8 cellular contexts compared by ENCODE assay signal in the genomic region with DNA sequence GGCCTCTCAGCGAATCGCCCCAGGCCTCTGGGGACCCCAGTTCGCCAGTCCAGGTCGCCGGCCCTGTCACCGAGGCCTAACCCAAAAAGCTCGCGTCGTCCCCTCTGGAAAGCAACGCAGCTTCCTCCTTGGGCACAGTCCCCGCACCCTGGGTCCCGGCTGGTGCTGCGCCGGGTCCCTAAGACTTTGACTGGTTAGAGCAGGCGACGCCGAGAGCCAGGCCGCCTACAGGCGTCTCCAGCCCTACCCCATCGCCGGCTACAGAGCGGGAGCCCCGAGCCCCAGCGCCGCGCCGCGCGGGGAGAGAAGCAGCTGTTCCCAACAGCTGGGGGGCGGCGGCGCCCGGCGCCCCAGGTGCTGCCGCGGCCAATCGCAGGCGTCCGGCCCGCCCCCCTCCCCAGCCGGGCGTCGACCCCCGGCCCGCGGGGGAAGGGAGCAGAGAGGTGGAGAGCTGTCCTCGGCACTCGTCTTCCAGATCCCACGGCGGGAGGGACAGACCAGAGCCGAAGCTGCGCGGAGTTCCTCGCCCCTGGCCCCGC. TPM values are rescaled to one million over a fixed set of nuclear protein-coding genes. Genes with fewer than 3 reads are reported as not detected.
DNase-seq lines count a peak whose midpoint lies in the region; ATAC-seq, FAIRE-seq and TF ChIP-seq lines count a peak whose summit lies in the region.

No MANE protein-coding gene starts in this region.

- H3K9me3 ChIP-seq in osteoblast (ENCODE audit: low read depth, low read length), result no peaks in the 10 kb centered on the region

- no peaks in the 10 kb centered on the region for H4K20me1 ChIP-seq in osteoblast (ENCODE audit: insufficient read depth, low read length)

- no peak for FAIRE-seq in H54 (lab: Jason Lieb, UNC)

- peak overlapping the region; percentile 80 for H3K4me3 ChIP-seq in osteoblast (ENCODE audit: insufficient read depth, low read length)

- DNase-seq in COLO668 (lab: John Stamatoyannopoulos, UW; ENCODE audit: unreplicated experiment), result peak; percentile 32
- peak; percentile 79 for DNase-seq in Right ventricle myocardium inferior (ENCODE audit: missing footprints)
- DNase-seq in osteoblast (ENCODE audit: insufficient read length, low spot score, missing footprints), result peak; percentile 78
- no peak for DNase-seq in H54 (ENCODE audit: insufficient read length, low spot score)
- no peak for DNase-seq in effector CD4-positive, alpha-beta T cell

- ATAC-seq in Right ventricle myocardium inferior (peak; percentile 85), HG03520 (IDR thresholded peaks at IDR 0.05; ENCODE audit: unreplicated experiment) (no peak), HG02588 (IDR thresholded peaks at IDR 0.05; ENCODE audit: unreplicated experiment) (no peak)

- H3K4me2 ChIP-seq in osteoblast (ENCODE audit: insufficient read depth, low read length), result peak overlapping the region; percentile 85

- H3K27ac ChIP-seq in VCaP (peak overlapping the region; percentile 45; the same call in 1 of the 2 replicates), osteoblast (ENCODE audit: low read depth, low read length) (no peak overlapping the region)

- intact Hi-C loops in Right ventricle myocardium inferior (cut with DNase I), result loop anchor here (5.0 kb wide), 1 partner anchor 113 kb away; no protein-coding TSS in a partner anchor

- no peaks in the 10 kb centered on the region for H3K27me3 ChIP-seq in osteoblast (ENCODE audit: insufficient read depth, low read length)

- H3K79me2 ChIP-seq in osteoblast (ENCODE audit: insufficient read depth, low read length), result no peaks in the 10 kb centered on the region

- H3K4me1 ChIP-seq in osteoblast (ENCODE audit: insufficient read depth, low read length), result peaks cover 24% of the 10 kb centered on the region

- peak overlapping the region; percentile 49 for H2AFZ ChIP-seq in osteoblast (ENCODE audit: low read length)

- TF ChIP-seq CTCF in VCaP (conservative IDR thresholded peaks at IDR 0.05) (no peak), osteoblast (IDR thresholded peaks at IDR 0.05; ENCODE audit: extremely low read depth, low read depth, low read length) (no peak)

- H3K36me3 ChIP-seq in osteoblast (ENCODE audit: insufficient read depth, low read length), result no peaks in the 10 kb centered on the region

- no peak for TF ChIP-seq POLR2A in H54 (IDR thresholded peaks at IDR 0.05; ENCODE audit: low read depth, low read length)

RNA-seq across cellular contexts. Expression of gene RBM24, which starts 0.5 kb away (rescaled TPM):
- total RNA-seq in Right ventricle myocardium inferior, result 181 TPM
- total RNA-seq in osteoblast, result 0.59 and 1.4 TPM in 2 replicates

Comparison
In these comparisons a context has a peak if more than half of its experiments do, and no peak if none do; other contexts are left out.
1. DNase-seq: peak in COLO668 (single experiment), Right ventricle myocardium inferior (single experiment) and osteoblast (single experiment); none in H54 (single experiment) and effector CD4-positive, alpha-beta T cell (single experiment).
2. RNA of gene RBM24, which starts 0.5 kb away (total RNA-seq): 181 TPM in Right ventricle myocardium inferior (single experiment); 0.59 to 1.4 TPM in osteoblast; every median in the first group is over 10 times any median in the second.